Comparison of ENCODE assay signal across 25 cellular contexts in genomic region chr16:52451971-52452421, GRCh38.
A peak's percentile ranks its signal among the peaks of the same experiment; 100 is the strongest.
DNase-seq lines count a peak whose midpoint lies in the region; ATAC-seq, FAIRE-seq and TF ChIP-seq lines count a peak whose summit lies in the region.
"Had no signal": no experiment of that assay in that cellular context is flagged by ENCODE, and none has a peak within 500 bp of the region (broad histone marks: within the 10 kb centered on the region; RNA-seq: fewer than 3 reads in every experiment).

No MANE protein-coding gene starts in this region.

- TF ChIP-seq CTCF in HEK293 (tag by site-specific recombination; IDR thresholded peaks at IDR 0.05) (no peak), hepatocyte (IDR thresholded peaks at IDR 0.05; ENCODE audit: poor library complexity) (no peak), nephron progenitor cell (IDR thresholded peaks at IDR 0.05) (no peak)

- H3K4me1 Mint-ChIP-seq in nephron progenitor cell: no peaks in the 10 kb centered on the region
- H3K4me1 Mint-ChIP-seq: B cell; CD8-positive, alpha-beta memory T cell had no signal

- CTCF ChIA-PET in HEK293 (lab: Yijun Ruan, JAX): no interaction called here

- no peaks in the 10 kb centered on the region for H3K27me3 Mint-ChIP-seq in nephron progenitor cell (ENCODE audit: low read depth, poor library complexity)
- H3K27me3 Mint-ChIP-seq: B cell had no signal

- H3K36me3 ChIP-seq in HEK293 (ENCODE audit: control insufficient read depth in 2 of 2, insufficient read depth in 1 of 2, low read length in 2 of 2) (no peaks in the 10 kb centered on the region), hepatocyte (replicated peaks; ENCODE audit: insufficient read depth, low read depth) (no peaks in the 10 kb centered on the region), small intestine (ENCODE audit: control insufficient read depth in 2 of 2, insufficient read depth in 2 of 2, low read length in 2 of 2) (peaks cover 0 to 6% of the 10 kb centered on the region in 2 donors)
- H3K36me3 ChIP-seq: SJSA1 had no signal

- H3K27me3 ChIP-seq in hepatocyte (no peaks in the 10 kb centered on the region), small intestine (ENCODE audit: control insufficient read depth in 2 of 2, insufficient read depth in 2 of 2, low read length in 2 of 2) (no peaks in the 10 kb centered on the region)
- H3K27me3 ChIP-seq: SJSA1 had no signal

- H3K27ac Mint-ChIP-seq in nephron progenitor cell: no peak overlapping the region
- H3K27ac Mint-ChIP-seq: B cell; CD8-positive, alpha-beta memory T cell; H9; HFFc6 had no signal

- no peak overlapping the region for H3K4me3 Mint-ChIP-seq in nephron progenitor cell
- H3K4me3 Mint-ChIP-seq: B cell; CD8-positive, alpha-beta memory T cell; H9; HFFc6 had no signal

- H3K4me3 ChIP-seq in HEK293 (ENCODE audit: low read depth, low read length) (no peak overlapping the region), hepatocyte (no peak overlapping the region), small intestine (ENCODE audit: low read depth in 1 of 2, low read length in 2 of 2) (no peak overlapping the region)
- H3K4me3 ChIP-seq: GM23248, SJSA1 had no signal

- H3K4me2 ChIP-seq in hepatocyte: no peak overlapping the region

- no peaks in the 10 kb centered on the region for H3K9me3 ChIP-seq in HEK293 (ENCODE audit: control insufficient read depth, insufficient read depth, low read depth, low read length)
- no peaks in the 10 kb centered on the region for H3K9me3 ChIP-seq in hepatocyte (ENCODE audit: low read depth)
- no peaks in the 10 kb centered on the region for H3K9me3 ChIP-seq in small intestine (ENCODE audit: control insufficient read depth, low read depth)
- H3K9me3 ChIP-seq: SJSA1 had no signal

- H2AFZ ChIP-seq in hepatocyte: no peak overlapping the region
- H2AFZ ChIP-seq: GM23248 had no signal

- H3K79me2 ChIP-seq in hepatocyte: no peaks in the 10 kb centered on the region

- no peaks in the 10 kb centered on the region for H3K4me1 ChIP-seq in HEK293 (ENCODE audit: control insufficient read depth, insufficient read depth, low read length)
- H3K4me1 ChIP-seq in hepatocyte (ENCODE audit: insufficient read depth): peaks cover 20% of the 10 kb centered on the region
- H3K4me1 ChIP-seq in small intestine (ENCODE audit: control insufficient read depth in 2 of 2, insufficient read depth in 1 of 2, low read depth in 1 of 2, low read length in 1 of 2): peaks cover 0 to 3% of the 10 kb centered on the region in 2 donors

- ATAC-seq in HG02981 (IDR thresholded peaks at IDR 0.05; ENCODE audit: unreplicated experiment): no peak
- ATAC-seq: Right ventricle myocardium inferior had no signal

- POLR2A ChIA-PET in HEK293 (lab: Yijun Ruan, JAX): no interaction called here

- no peaks in the 10 kb centered on the region for H3K9me3 Mint-ChIP-seq in nephron progenitor cell
- H3K9me3 Mint-ChIP-seq: H9 had no signal

- H3K9me2 ChIP-seq in hepatocyte (replicated peaks; ENCODE audit: insufficient read depth): no peaks in the 10 kb centered on the region

- DNase-seq in RPMI7951 (ENCODE audit: low read depth) (peak; percentile 43), hepatocyte (ENCODE audit: low spot score) (peak; percentile 23), small intestine (peak; percentile 84), nephron progenitor cell (no peak), hypothalamus (lab: John Stamatoyannopoulos, UW) (no peak), amygdala (lab: John Stamatoyannopoulos, UW) (no peak)
- DNase-seq: CD8-positive, alpha-beta memory T cell; GM23248; H9; HFFc6; Karpas-422; NCI-H1092 treated with DMSO at 0.1 percent for 48 hours; NCI-H1436; NCI-H187; NCI-H2171 treated with DMSO at 0.1 percent for 48 hours; NCI-H345; NCI-H510A treated with DMSO at 0.1 percent for 48 hours had no signal

- no peaks in the 10 kb centered on the region for H4K20me1 ChIP-seq in hepatocyte (ENCODE audit: insufficient read depth, poor library complexity, severe bottlenecking)

- H3K27ac ChIP-seq in HEK293 (ENCODE audit: extremely low read depth, low read depth, low read length) (no peak overlapping the region), hepatocyte (no peak overlapping the region), small intestine (ENCODE audit: low read depth in 1 of 2, low read length in 1 of 2) (no peak overlapping the region)
- H3K27ac ChIP-seq: C4-2B, GM23248, SJSA1 had no signal

- FAIRE-seq in small intestine (lab: Jason Lieb, UNC): no peak
- FAIRE-seq: D721Med, GM18507 had no signal

- 71% methylated on average over 5 of the region's 5 CpGs for WGBS in hepatocyte (ENCODE audit: low lambda C conversion rate, missing lambda C conversion rate)
- WGBS in small intestine, 3 donors: 20 to 57% (median 40%) methylated on average over 5 of the region's 5 CpGs

- H3K36me3 Mint-ChIP-seq in nephron progenitor cell (ENCODE audit: low read depth): no peaks in the 10 kb centered on the region
- H3K36me3 Mint-ChIP-seq: CD8-positive, alpha-beta memory T cell had no signal

TF ChIP-seq in HEK293, 187 proteins besides CTCF, POLR2A, EP300 and RAD21:
- no peak for TF ChIP-seq KLF1 (tag by site-specific recombination; IDR thresholded peaks at IDR 0.05)
- no peak for TF ChIP-seq ZNF223 (tag by site-specific recombination; IDR thresholded peaks at IDR 0.05)
- TF ChIP-seq GLIS2 (tag by site-specific recombination; IDR thresholded peaks at IDR 0.05): no peak
- no peak for TF ChIP-seq HOXA7 (CRISPR knock-in tag; IDR thresholded peaks at IDR 0.05; ENCODE audit: borderline replicate concordance)
- no peak for TF ChIP-seq GLI4 (tag by site-specific recombination; IDR thresholded peaks at IDR 0.05)
- TF ChIP-seq ZNF558 (tag by site-specific recombination; IDR thresholded peaks at IDR 0.05): no peak
- no peak for TF ChIP-seq ZNF335 (tag by site-specific recombination; conservative IDR thresholded peaks at IDR 0.05)
- TF ChIP-seq ZNF10 (tag by site-specific recombination; IDR thresholded peaks at IDR 0.05): no peak
- no peak for TF ChIP-seq ZNF175 (tag by site-specific recombination; IDR thresholded peaks at IDR 0.05)
- TF ChIP-seq ZNF624 (tag by site-specific recombination; IDR thresholded peaks at IDR 0.05): no peak
- TF ChIP-seq ZNF174 (tag by site-specific recombination; IDR thresholded peaks at IDR 0.05): no peak
- no peak for TF ChIP-seq ZNF654 (tag by site-specific recombination; IDR thresholded peaks at IDR 0.05; ENCODE audit: low read depth)
- TF ChIP-seq ZNF146 (tag by site-specific recombination; IDR thresholded peaks at IDR 0.05): peak; percentile 22; the same call in 1 of the 2 replicates
- TF ChIP-seq ZNF580 (tag by site-specific recombination; IDR thresholded peaks at IDR 0.05): 0 out of 2 replicates have a peak, but pooled peaks have one; percentile 31
- TF ChIP-seq ZNF37A (tag by site-specific recombination; IDR thresholded peaks at IDR 0.05): no peak
- no peak for TF ChIP-seq ZNF169 (tag by site-specific recombination; IDR thresholded peaks at IDR 0.05)
- no peak for TF ChIP-seq ZNF121 (tag by site-specific recombination; IDR thresholded peaks at IDR 0.05)
- TF ChIP-seq ZNF341 (tag by site-specific recombination; IDR thresholded peaks at IDR 0.05; ENCODE audit: low read depth): no peak

Comparison
In these comparisons a context has a peak if more than half of its experiments do, and no peak if none do; other contexts are left out.
1. DNase-seq: peak in RPMI7951 (single experiment), hepatocyte (single experiment) and small intestine (single experiment); none in nephron progenitor cell (single experiment), hypothalamus (0 of 51) and amygdala (0 of 56).